Comparison of ENCODE assay signal across 8 cellular contexts in the genomic region with DNA sequence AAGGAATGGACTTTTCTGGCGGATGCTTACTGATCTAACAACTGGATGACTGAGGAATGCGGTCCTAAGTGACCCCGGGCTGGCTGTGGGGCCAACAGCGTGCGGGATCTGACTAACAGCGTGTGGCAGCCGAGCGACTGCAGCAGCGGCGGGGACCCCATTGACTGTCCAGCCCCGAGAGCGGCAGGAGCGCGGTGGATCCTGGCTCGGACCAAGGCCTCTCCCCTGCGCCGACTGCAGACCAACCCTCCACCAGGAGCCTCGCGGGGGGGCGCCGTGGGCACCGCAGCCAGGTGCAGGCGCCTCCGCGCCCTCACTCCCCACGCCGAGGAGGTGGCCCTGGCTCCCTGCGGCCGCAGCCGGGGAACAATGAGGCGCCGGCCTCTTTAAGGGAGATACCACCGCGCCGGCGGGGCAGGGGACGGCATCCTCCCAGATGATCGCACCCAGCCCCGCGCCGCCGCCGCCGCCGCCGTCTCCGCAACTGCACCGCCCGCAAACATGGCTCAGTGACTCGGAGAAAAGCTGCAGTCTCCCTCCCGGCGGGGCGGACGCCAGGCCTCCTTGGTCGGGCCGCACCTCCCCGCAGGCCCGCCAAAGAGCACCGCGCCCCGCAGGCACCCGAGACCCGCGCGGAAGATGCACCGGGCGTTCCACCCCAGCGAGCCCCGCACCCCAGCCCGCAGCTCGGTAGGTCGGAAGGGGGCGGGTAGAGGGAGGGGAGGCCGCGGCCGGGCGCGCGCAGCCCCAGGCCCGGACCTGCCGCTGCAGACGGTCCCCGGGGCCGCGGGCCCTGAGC.
DNase-seq lines count a peak whose midpoint lies in the region; ATAC-seq lines count a peak whose summit lies in the region.

No MANE protein-coding gene starts in this region.

- H3K27me3 ChIP-seq in NT2/D1 (ENCODE audit: insufficient read depth, insufficient read length) (peaks cover 18% of the 10 kb centered on the region), mucosa of rectum (ENCODE audit: control insufficient read depth in 2 of 2, insufficient read depth in 2 of 2, low read length in 2 of 2) (no peaks in the 10 kb centered on the region)

- H3K9me3 ChIP-seq in NT2/D1 (ENCODE audit: insufficient read depth, low read length), result no peaks in the 10 kb centered on the region
- no peaks in the 10 kb centered on the region for H3K9me3 ChIP-seq in mucosa of rectum (ENCODE audit: control insufficient read depth in 2 of 2, low read length in 2 of 2)

- H3K4me1 ChIP-seq in NT2/D1 (ENCODE audit: insufficient read depth, insufficient read length), result no peaks in the 10 kb centered on the region
- H3K4me1 ChIP-seq in mucosa of rectum (ENCODE audit: control insufficient read depth in 2 of 2, insufficient read depth in 2 of 2, low read length in 2 of 2), result peaks cover 17 to 33% of the 10 kb centered on the region in 2 donors

- H3K4me3 ChIP-seq in NT2/D1 (ENCODE audit: insufficient read length, low read depth) (peak overlapping the region; percentile 99), mucosa of rectum (ENCODE audit: low read length in 2 of 2) (peak overlapping the region; percentile 77 to 96)

- peak overlapping the region; percentile 99 for H3K9ac ChIP-seq in NT2/D1 (ENCODE audit: insufficient read length, low read depth)
- H3K9ac ChIP-seq in mucosa of rectum (ENCODE audit: low read depth in 1 of 2, low read length in 2 of 2), result peak overlapping the region; percentile 83 to 89

- H3K36me3 ChIP-seq in NT2/D1 (ENCODE audit: insufficient read depth, insufficient read length, low read length) (peaks cover 10% of the 10 kb centered on the region), mucosa of rectum (ENCODE audit: control insufficient read depth in 2 of 2, insufficient read depth in 2 of 2, low read length in 2 of 2) (peaks cover 2 to 10% of the 10 kb centered on the region in 2 donors)

- peak; percentile 71 for DNase-seq in CD1c-positive myeloid dendritic cell (ENCODE audit: extremely low spot score)
- peak; percentile 63 for DNase-seq in NT2/D1 (ENCODE audit: low read depth, low spot score)
- DNase-seq in activated T-cell treated with anti-CD3 and anti-CD28 coated beads for 24 hours (ENCODE audit: low read depth), result peak; percentile 57
- no peak for DNase-seq in epithelial cell of prostate (ENCODE audit: low read depth, low spot score)
- DNase-seq in stimulated activated CD8-positive, alpha-beta memory T cell treated with anti-CD3 and anti-CD28 coated beads, Interleukin-7, amount 100 ng/mL, for 1 hour (ENCODE audit: low read depth in 2 of 2), result peak; percentile 35 to 40

- H3K27ac ChIP-seq in epithelial cell of prostate (peak overlapping the region; percentile 88), mucosa of rectum (ENCODE audit: low read depth in 2 of 2, low read length in 2 of 2) (peak overlapping the region; percentile 90 to 96)

- peak; percentile 41 for ATAC-seq in GM19328 (IDR thresholded peaks at IDR 0.05; ENCODE audit: unreplicated experiment)
- peak; percentile 29 for ATAC-seq in HG03457 (IDR thresholded peaks at IDR 0.05; ENCODE audit: unreplicated experiment)
